Comparison of ENCODE assay signal across 27 cellular contexts in the genomic region with DNA sequence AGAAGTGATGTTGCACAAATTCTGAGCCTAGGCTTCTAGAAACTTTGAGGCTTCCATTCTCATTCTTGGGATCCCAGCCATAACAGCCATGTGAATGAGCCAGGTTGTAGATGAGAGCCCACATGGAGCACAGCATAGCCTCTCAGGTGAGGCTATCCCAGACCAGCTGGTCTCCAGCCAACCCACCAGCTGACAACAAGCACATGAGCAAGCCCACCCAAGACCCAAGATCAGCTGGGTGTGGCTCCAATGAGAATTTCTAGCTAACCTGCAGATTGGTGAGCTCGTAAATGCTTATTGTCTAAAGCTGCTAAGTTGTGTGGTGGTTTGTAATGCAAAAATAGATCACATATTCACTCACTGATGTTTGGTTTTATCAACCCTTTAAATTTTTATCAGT. TPM values are rescaled to one million over a fixed set of nuclear protein-coding genes. Genes with fewer than 3 reads are reported as not detected.
"Had no signal": no experiment of that assay in that cellular context is flagged by ENCODE, and none has a peak within 500 bp of the region (broad histone marks: within the 10 kb centered on the region; RNA-seq: fewer than 3 reads in every experiment).

No MANE protein-coding gene starts in this region.

- H3K4me3 Mint-ChIP-seq: naive thymus-derived CD4-positive, alpha-beta T cell; natural killer cell treated with Interleukin-12 subunit alpha and Interleukin-12 subunit beta and Interleukin-15 and Interleukin-18, amount 100 ng/mL, for 72 hours; stimulated activated effector memory CD8-positive, alpha-beta T cell treated with anti-CD3 and anti-CD28 coated beads, Interleukin-12 subunit alpha, Interleukin-12 subunit beta, amount 100 ng/mL, for 72 hours; stimulated activated naive CD8-positive, alpha-beta T cell treated with anti-CD3 and anti-CD28 coated beads, Interleukin-15, Interleukin-2, amounts not matched to agents 100 ng/mL and 50 ng/mL, for 24 hours; type B pancreatic cell had no signal

- H3K27me3 ChIP-seq: left lung, ovary, sigmoid colon, spleen, suprapubic skin, tibial artery, uterus had no signal

- ATAC-seq: left colon; left lung; mucosa of descending colon; naive thymus-derived CD4-positive, alpha-beta T cell; natural killer cell treated with Interleukin-12 subunit alpha and Interleukin-12 subunit beta and Interleukin-15 and Interleukin-18, amount 100 ng/mL, for 72 hours; right cardiac atrium; stimulated activated effector memory CD8-positive, alpha-beta T cell treated with anti-CD3 and anti-CD28 coated beads, Interleukin-12 subunit alpha, Interleukin-12 subunit beta, amount 100 ng/mL, for 72 hours had no signal

- H3K27me3 Mint-ChIP-seq: stimulated activated naive CD8-positive, alpha-beta T cell treated with anti-CD3 and anti-CD28 coated beads, Interleukin-15, Interleukin-2, amounts not matched to agents 100 ng/mL and 50 ng/mL, for 24 hours had no signal

- DNase-seq: hippocampal formation; kidney; left colon; left lung; mesendoderm; midbrain; mucosa of descending colon; naive thymus-derived CD4-positive, alpha-beta T cell; ovary; right cardiac atrium; sigmoid colon; small intestine; spleen; stimulated activated CD4-positive, alpha-beta T cell treated with anti-CD3 and anti-CD28 coated beads, Interleukin-4, amount 100 ng/mL, for 24 hours; stimulated activated naive CD4-positive, alpha-beta T cell; tibial artery; uterus had no signal

- H3K27ac Mint-ChIP-seq: naive thymus-derived CD4-positive, alpha-beta T cell; natural killer cell treated with Interleukin-12 subunit alpha and Interleukin-12 subunit beta and Interleukin-15 and Interleukin-18, amount 100 ng/mL, for 72 hours; progenitor cell of endocrine pancreas; stimulated activated effector memory CD8-positive, alpha-beta T cell treated with anti-CD3 and anti-CD28 coated beads, Interleukin-12 subunit alpha, Interleukin-12 subunit beta, amount 100 ng/mL, for 72 hours; stimulated activated naive CD8-positive, alpha-beta T cell treated with anti-CD3 and anti-CD28 coated beads, Interleukin-15, Interleukin-2, amounts not matched to agents 100 ng/mL and 50 ng/mL, for 24 hours; type B pancreatic cell had no signal

- H3K27ac ChIP-seq: left lung, ovary, sigmoid colon, spleen, suprapubic skin, thoracic aorta, tibial artery, uterus had no signal

- H3K4me1 Mint-ChIP-seq: stimulated activated effector memory CD8-positive, alpha-beta T cell treated with anti-CD3 and anti-CD28 coated beads, Interleukin-12 subunit alpha, Interleukin-12 subunit beta, amount 100 ng/mL, for 72 hours had no signal

- H3K9me3 ChIP-seq: mucosa of descending colon, ovary, sigmoid colon, suprapubic skin, thoracic aorta, uterus had no signal

- H3K4me3 ChIP-seq: left lung, lung, mucosa of descending colon, ovary, sigmoid colon, spleen, suprapubic skin, thoracic aorta, tibial artery, uterus had no signal

- H3K36me3 Mint-ChIP-seq: naive thymus-derived CD4-positive, alpha-beta T cell; stimulated activated effector memory CD8-positive, alpha-beta T cell treated with anti-CD3 and anti-CD28 coated beads, Interleukin-12 subunit alpha, Interleukin-12 subunit beta, amount 100 ng/mL, for 72 hours; type B pancreatic cell had no signal

- H3K4me1 ChIP-seq: left lung, sigmoid colon, spleen, suprapubic skin, tibial artery, uterus had no signal

- H3K36me3 ChIP-seq: left lung, ovary, sigmoid colon, spleen, suprapubic skin, thoracic aorta, tibial artery, uterus had no signal

- H3K9me3 Mint-ChIP-seq: natural killer cell treated with Interleukin-12 subunit alpha and Interleukin-12 subunit beta and Interleukin-15 and Interleukin-18, amount 100 ng/mL, for 72 hours had no signal

RNA-seq across cellular contexts. Expression of a gene that starts 14.4 kb away (rescaled TPM):
- total RNA-seq: naive thymus-derived CD4-positive, alpha-beta T cell; natural killer cell treated with Interleukin-12 subunit alpha and Interleukin-12 subunit beta and Interleukin-15 and Interleukin-18, amount 100 ng/mL, for 72 hours; progenitor cell of endocrine pancreas; pulmonary artery endothelial cell; subcutaneous adipose tissue had no signal
- polyA plus RNA-seq: naive thymus-derived CD4-positive, alpha-beta T cell; spleen had no signal
